In the genomic region with DNA sequence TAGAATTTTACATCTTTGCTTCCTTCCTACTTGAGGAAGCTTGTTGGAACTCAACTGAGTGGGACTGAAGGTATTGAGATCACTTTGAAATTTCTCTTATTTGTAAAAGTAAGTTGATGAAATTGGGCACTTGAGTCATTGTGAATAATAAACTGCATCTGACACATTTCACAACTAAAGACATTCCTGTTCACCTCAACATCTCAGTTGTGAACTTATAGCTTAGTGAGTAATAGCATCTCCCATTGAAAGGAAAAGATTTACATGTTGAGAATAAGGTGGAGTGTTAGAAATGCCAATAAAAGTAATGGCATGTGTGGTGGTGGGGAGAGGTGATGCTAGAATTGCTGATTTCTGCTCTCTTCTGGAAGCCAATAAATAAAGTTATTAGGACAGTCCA, we compare ENCODE assay signal across 21 cellular contexts.
DNase-seq lines count a peak whose midpoint lies in the region; ATAC-seq and TF ChIP-seq lines count a peak whose summit lies in the region.
"Had no signal": no experiment of that assay in that cellular context is flagged by ENCODE, and none has a peak within 500 bp of the region (broad histone marks: within the 10 kb centered on the region; RNA-seq: fewer than 3 reads in every experiment).

No MANE protein-coding gene starts in this region.

- TF ChIP-seq CTCF in mammary epithelial cell (conservative IDR thresholded peaks at IDR 0.05 in 1 of 2, IDR thresholded peaks at IDR 0.05 in 1 of 2; ENCODE audit: extremely low read depth in 1 of 2, insufficient read depth in 1 of 2, low read depth in 1 of 2, low read length in 2 of 2) = no peak
- no peak for TF ChIP-seq CTCF in breast epithelium (IDR thresholded peaks at IDR 0.05)
- no peak for TF ChIP-seq CTCF in epithelial cell of esophagus (IDR thresholded peaks at IDR 0.05; ENCODE audit: insufficient read depth, low read depth, low read length, missing control alignments)

- intact Hi-C loops in mammary epithelial cell (cut with micrococcal nuclease) (no loop called here), breast epithelium (cut with DNase I; ENCODE audit: low total_unique reads) (no loop called here)

- no peaks in the 10 kb centered on the region for H3K27me3 ChIP-seq in mammary epithelial cell (ENCODE audit: insufficient read depth, low read length)
- no peaks in the 10 kb centered on the region for H3K27me3 ChIP-seq in breast epithelium
- H3K27me3 ChIP-seq in layer of hippocampus (ENCODE audit: control insufficient read depth, insufficient read depth, low read length) = no peaks in the 10 kb centered on the region
- H3K27me3 ChIP-seq: BE2C had no signal

- H3K9me3 ChIP-seq in mammary epithelial cell (replicated peaks; ENCODE audit: insufficient read depth, low read length) (no peaks in the 10 kb centered on the region), breast epithelium (no peaks in the 10 kb centered on the region)
- H3K9me3 ChIP-seq: BE2C had no signal

- H3K79me2 ChIP-seq in mammary epithelial cell (ENCODE audit: insufficient read depth, low read length) = no peaks in the 10 kb centered on the region

- no peak overlapping the region for H3K4me2 ChIP-seq in mammary epithelial cell (ENCODE audit: insufficient read depth, low read depth, low read length)
- H3K4me2 ChIP-seq: GM23338 had no signal

- no peak overlapping the region for H2AFZ ChIP-seq in mammary epithelial cell (ENCODE audit: low read depth, low read length)
- H2AFZ ChIP-seq: GM23338 had no signal

- DNase-seq in mammary epithelial cell (peak; percentile 31), breast epithelium (ENCODE audit: low spot score in 2 of 2) (no peak), epithelial cell of esophagus (ENCODE audit: low read depth) (peak; percentile 51), middle frontal gyrus (ENCODE audit: extremely low spot score, low spot score) (no peak), epidermal melanocyte (ENCODE audit: insufficient read length, low spot score) (no peak)
- DNase-seq: 8988T; BE2C; C1 segment of cervical spinal cord; CD4-positive, CD25-positive, alpha-beta regulatory T cell; CD8-positive, alpha-beta memory T cell; COR-L47; DMS 273 treated with DMSO at 0.1 percent for 48 hours; DMS53; DND-41; EL; HCEC 1CT; IMR-90 had no signal

- H3K27ac ChIP-seq in mammary epithelial cell (ENCODE audit: insufficient read depth, low read depth, low read length) (no peak overlapping the region), breast epithelium (no peak overlapping the region), layer of hippocampus (ENCODE audit: low read depth, low read length) (peak overlapping the region; percentile 10)

- in situ Hi-C loops in mammary epithelial cell (cut with MboI; ENCODE audit: low sequenced_read_pairs in 2 of 2) = no loop called here

- H3K9ac ChIP-seq in mammary epithelial cell (ENCODE audit: insufficient read depth, low read length) = no peak overlapping the region

- no peaks in the 10 kb centered on the region for H4K20me1 ChIP-seq in mammary epithelial cell (ENCODE audit: insufficient read depth, low read length)

- no peak for TF ChIP-seq POLR2A in breast epithelium (IDR thresholded peaks at IDR 0.05)

- no peak for ATAC-seq in GM21723 (IDR thresholded peaks at IDR 0.05; ENCODE audit: unreplicated experiment)
- ATAC-seq: GM12878, GM23338 had no signal

- H3K36me3 ChIP-seq in mammary epithelial cell (ENCODE audit: insufficient read depth, low read length) (no peaks in the 10 kb centered on the region), breast epithelium (no peaks in the 10 kb centered on the region)
- H3K36me3 ChIP-seq: BE2C had no signal

- H3K4me3 ChIP-seq in mammary epithelial cell (replicated peaks in 1 of 3; ENCODE audit: insufficient read depth in 1 of 3, low read depth in 2 of 3, low read length in 3 of 3) (no peak overlapping the region), breast epithelium (no peak overlapping the region), epithelial cell of esophagus (ENCODE audit: low read length) (no peak overlapping the region)
- H3K4me3 ChIP-seq: GM12878, GM23338 had no signal

- BruUV-seq in mammary epithelial cell (replicated peaks; lab: Mats Ljungman, UMichigan) = no TSS peak

- CTCF ChIA-PET in mammary epithelial cell (lab: Charles Lee; ENCODE audit: low non-redundant PET) = no interaction called here

- H3K4me1 ChIP-seq in mammary epithelial cell (ENCODE audit: insufficient read depth, low read length) (no peaks in the 10 kb centered on the region), breast epithelium (no peaks in the 10 kb centered on the region)
- H3K4me1 ChIP-seq: BE2C had no signal

- dilution Hi-C loops in mammary epithelial cell (cut with HindIII; ENCODE audit: low sequenced_read_pairs) = no loop called here

Comparison
In these comparisons a context has a peak if more than half of its experiments do, and no peak if none do; other contexts are left out.
1. DNase-seq: peak in mammary epithelial cell (single experiment) and epithelial cell of esophagus (single experiment); none in breast epithelium (0 of 2), middle frontal gyrus (single experiment) and epidermal melanocyte (single experiment).